In the genomic region with DNA sequence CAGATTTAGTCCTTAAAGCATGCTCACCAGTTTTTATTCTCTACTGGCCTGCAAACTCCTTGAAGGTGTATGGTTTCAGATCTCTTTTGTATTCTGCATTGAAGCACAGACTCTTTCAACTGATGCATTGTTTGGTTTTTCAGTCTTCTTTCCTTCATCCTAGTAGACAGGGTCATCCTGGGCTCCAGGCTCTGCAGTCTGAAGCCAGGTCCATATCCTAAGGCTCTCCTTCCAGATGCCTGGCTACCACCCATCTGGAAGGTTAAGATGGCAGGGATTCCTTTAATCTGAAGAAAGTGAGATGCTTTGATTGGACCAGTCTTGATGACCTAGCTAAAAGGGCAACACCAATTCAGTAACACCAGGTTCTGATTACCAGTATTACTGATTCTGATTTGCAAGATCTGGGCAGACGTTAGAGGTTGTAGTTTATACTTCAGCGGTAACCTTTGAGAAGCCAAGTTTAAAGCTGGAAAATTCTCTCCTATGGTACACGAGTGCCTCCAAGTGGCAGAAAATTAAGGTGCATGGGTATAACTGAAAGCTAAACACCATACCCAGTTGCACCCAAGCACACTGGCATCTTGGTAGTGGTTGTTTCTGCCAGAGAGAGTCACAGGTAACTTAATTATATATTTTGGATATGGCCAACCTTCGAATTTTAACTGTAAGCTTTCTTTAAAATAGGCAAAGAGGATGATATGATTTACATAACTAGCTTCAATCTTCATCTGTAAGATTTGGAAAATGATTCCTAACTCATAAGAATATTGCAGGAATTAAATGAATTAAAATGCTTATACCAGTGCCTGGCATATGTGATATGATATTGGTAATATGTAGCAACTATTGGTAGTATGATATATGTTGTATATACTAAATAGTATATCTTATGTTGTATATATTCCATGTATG, we compare ENCODE assay signal across 8 cellular contexts.
DNase-seq lines count a peak whose midpoint lies in the region; ATAC-seq and TF ChIP-seq lines count a peak whose summit lies in the region.

No MANE protein-coding gene starts in this region.

- peak; percentile 1 for DNase-seq in stimulated activated CD4-positive, alpha-beta T cell treated with anti-CD3 and anti-CD28 coated beads, Interleukin-1b, Interleukin-23, amount 100 ng/mL, for 48 hours
- DNase-seq in stimulated activated CD4-positive, alpha-beta T cell treated with anti-CD3 and anti-CD28 coated beads, Interleukin-4, amount 100 ng/mL, for 24 hours = no peak
- peak; percentile 26 for DNase-seq in NCI-H187 treated with DMSO at 0.1 percent for 48 hours (lab: John Stamatoyannopoulos, UW)
- DNase-seq in amniotic epithelial cell (ENCODE audit: low read depth) = peak; percentile 55
- peak; percentile 10 for DNase-seq in kidney epithelial cell (ENCODE audit: low read depth)
- DNase-seq in stimulated activated naive CD4-positive, alpha-beta T cell (lab: John Stamatoyannopoulos, UW) = no peak
- no peak for DNase-seq in foreskin fibroblast

- no peaks in the 10 kb centered on the region for H3K36me3 ChIP-seq in kidney epithelial cell (ENCODE audit: control insufficient read depth, insufficient read depth, low read length)

- peak; percentile 75 for TF ChIP-seq CTCF in kidney epithelial cell (IDR thresholded peaks at IDR 0.05; ENCODE audit: insufficient read depth, low read length, poor library complexity, severe bottlenecking)
- no peak for TF ChIP-seq CTCF in foreskin fibroblast (IDR thresholded peaks at IDR 0.05; ENCODE audit: low read depth, low read length)

- no peaks in the 10 kb centered on the region for H3K27me3 ChIP-seq in kidney epithelial cell (ENCODE audit: control insufficient read depth, insufficient read depth, low read length)

- no peak for ATAC-seq in HG02623 (IDR thresholded peaks at IDR 0.05; ENCODE audit: unreplicated experiment)

- H3K4me3 ChIP-seq in kidney epithelial cell (ENCODE audit: low read depth, low read length) (no peak overlapping the region), foreskin fibroblast (ENCODE audit: low read depth in 1 of 2, low read length in 2 of 2) (no peak overlapping the region)

Comparison
In these comparisons a context has a peak if more than half of its experiments do, and no peak if none do; other contexts are left out.
1. DNase-seq: peak in stimulated activated CD4-positive, alpha-beta T cell treated with anti-CD3 and anti-CD28 coated beads, Interleukin-1b, Interleukin-23, amount 100 ng/mL, for 48 hours (single experiment), NCI-H187 treated with DMSO at 0.1 percent for 48 hours (single experiment), amniotic epithelial cell (single experiment) and kidney epithelial cell (single experiment); none in stimulated activated CD4-positive, alpha-beta T cell treated with anti-CD3 and anti-CD28 coated beads, Interleukin-4, amount 100 ng/mL, for 24 hours (single experiment), stimulated activated naive CD4-positive, alpha-beta T cell (0 of 6) and foreskin fibroblast (0 of 2).